20 cellular contexts compared by ENCODE assay signal in the genomic region with DNA sequence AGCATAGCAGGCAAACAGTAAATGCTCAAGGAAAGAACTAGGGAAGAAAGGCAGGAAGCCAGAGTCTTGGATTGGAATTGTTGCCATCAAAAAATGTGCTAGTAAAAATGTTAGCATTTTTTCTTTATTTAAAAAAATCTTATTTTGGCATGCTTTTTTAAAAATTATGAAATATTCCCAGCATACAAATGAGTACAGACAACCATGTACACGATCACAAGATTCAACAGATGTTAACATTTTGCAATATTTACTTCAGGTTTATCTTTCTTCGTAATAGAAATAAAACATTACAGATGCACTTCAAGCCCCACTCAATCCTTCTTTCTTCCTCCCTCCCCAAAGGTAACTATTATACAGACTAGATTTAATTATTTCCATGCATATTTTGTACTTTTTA.
"Had no signal": no experiment of that assay in that cellular context is flagged by ENCODE, and none has a peak within 500 bp of the region (broad histone marks: within the 10 kb centered on the region; RNA-seq: fewer than 3 reads in every experiment).

No MANE protein-coding gene starts in this region.

- ATAC-seq: effector memory CD8-positive, alpha-beta T cell; foreskin keratinocyte; naive thymus-derived CD4-positive, alpha-beta T cell; stimulated activated memory B cell treated with anti-CD40 and anti-IgM and Interleukin-4, amounts not matched to agents 10 μg/mL and 1 μg/mL and 100 μg/mL, for 72 hours; stimulated activated naive CD8-positive, alpha-beta T cell treated with anti-CD3 and anti-CD28 coated beads, Interleukin-15, Interleukin-2, amounts not matched to agents 100 U/mL and 50 U/mL, for 24 hours had no signal

- H3K27me3 ChIP-seq: foreskin keratinocyte had no signal

- H3K4me3 ChIP-seq: coronary artery, neural progenitor cell, prostate gland, skin epidermis, spleen, thoracic aorta had no signal

- H3K27ac ChIP-seq: foreskin keratinocyte, neural progenitor cell, prostate gland, skin epidermis, spleen, thoracic aorta had no signal

- H3K9me3 ChIP-seq: prostate gland had no signal

- DNase-seq: dermis blood vessel endothelial cell; effector memory CD8-positive, alpha-beta T cell; erythroblast; esophagus squamous epithelium; foreskin keratinocyte; mammary epithelial cell; mesendoderm; midbrain; naive thymus-derived CD4-positive, alpha-beta T cell; right cardiac atrium; spleen; stimulated activated CD4-positive, alpha-beta T cell treated with anti-CD3 and anti-CD28 coated beads, Interleukin-4, amount 100 ng/mL, for 4 hours; stimulated activated naive CD8-positive, alpha-beta T cell treated with anti-CD3 and anti-CD28 coated beads, Interleukin-15, Interleukin-2, amounts not matched to agents 100 U/mL and 50 U/mL, for 24 hours; trophoblast cell had no signal

- H3K4me1 ChIP-seq: esophagus squamous epithelium, neural progenitor cell, prostate gland, spleen had no signal

- H3K36me3 ChIP-seq: esophagus squamous epithelium, neural progenitor cell, prostate gland, spleen, thoracic aorta had no signal
